1 cellular context compared by ENCODE assay signal in the genomic region with DNA sequence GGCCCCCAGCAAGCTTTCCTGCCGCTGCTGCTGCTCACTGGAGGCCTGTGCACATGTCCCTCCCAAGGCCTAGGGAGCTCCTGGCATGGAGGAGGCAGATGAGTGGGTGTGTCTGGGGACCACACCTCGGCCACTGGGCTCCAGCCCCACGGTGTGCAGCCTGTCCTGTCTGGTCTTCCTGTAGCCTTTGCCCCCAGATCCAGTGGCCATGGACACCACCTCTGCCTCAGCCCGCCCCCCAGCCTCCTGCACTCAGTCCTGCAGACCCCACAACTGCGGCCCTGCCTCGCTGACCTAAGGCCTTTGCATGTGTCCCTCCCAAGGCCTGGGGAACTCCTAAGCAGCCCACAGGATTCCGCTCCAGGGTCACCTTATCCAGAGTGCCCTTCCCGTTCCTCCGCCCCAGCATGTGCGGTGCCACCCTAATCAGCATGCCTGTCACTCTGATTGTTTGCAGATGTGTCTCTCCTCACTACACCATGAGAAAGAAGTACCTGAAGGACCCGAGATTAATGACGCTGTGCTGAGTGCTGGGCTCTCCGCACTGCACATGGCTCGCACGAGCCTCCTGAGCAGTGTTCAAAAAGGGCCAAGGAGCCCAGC.
TF ChIP-seq lines count a peak whose summit lies in the region.

No MANE protein-coding gene starts in this region.

TF ChIP-seq in WTC11, 78 proteins besides CTCF, POLR2A, EP300 and RAD21 (continued from another document):
- TF ChIP-seq, protein P1, sequence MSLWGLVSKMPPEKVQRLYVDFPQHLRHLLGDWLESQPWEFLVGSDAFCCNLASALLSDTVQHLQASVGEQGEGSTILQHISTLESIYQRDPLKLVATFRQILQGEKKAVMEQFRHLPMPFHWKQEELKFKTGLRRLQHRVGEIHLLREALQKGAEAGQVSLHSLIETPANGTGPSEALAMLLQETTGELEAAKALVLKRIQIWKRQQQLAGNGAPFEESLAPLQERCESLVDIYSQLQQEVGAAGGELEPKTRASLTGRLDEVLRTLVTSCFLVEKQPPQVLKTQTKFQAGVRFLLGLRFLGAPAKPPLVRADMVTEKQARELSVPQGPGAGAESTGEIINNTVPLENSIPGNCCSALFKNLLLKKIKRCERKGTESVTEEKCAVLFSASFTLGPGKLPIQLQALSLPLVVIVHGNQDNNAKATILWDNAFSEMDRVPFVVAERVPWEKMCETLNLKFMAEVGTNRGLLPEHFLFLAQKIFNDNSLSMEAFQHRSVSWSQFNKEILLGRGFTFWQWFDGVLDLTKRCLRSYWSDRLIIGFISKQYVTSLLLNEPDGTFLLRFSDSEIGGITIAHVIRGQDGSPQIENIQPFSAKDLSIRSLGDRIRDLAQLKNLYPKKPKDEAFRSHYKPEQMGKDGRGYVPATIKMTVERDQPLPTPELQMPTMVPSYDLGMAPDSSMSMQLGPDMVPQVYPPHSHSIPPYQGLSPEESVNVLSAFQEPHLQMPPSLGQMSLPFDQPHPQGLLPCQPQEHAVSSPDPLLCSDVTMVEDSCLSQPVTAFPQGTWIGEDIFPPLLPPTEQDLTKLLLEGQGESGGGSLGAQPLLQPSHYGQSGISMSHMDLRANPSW (CRISPR knock-in tag; conservative IDR thresholded peaks at IDR 0.05; ENCODE audit: low read depth): no peak
- no peak for TF ChIP-seq PRRX2 (CRISPR knock-in tag; IDR thresholded peaks at IDR 0.05)
- TF ChIP-seq FOXP1 (CRISPR knock-in tag; IDR thresholded peaks at IDR 0.05; ENCODE audit: borderline replicate concordance): no peak
- TF ChIP-seq, protein P2, sequence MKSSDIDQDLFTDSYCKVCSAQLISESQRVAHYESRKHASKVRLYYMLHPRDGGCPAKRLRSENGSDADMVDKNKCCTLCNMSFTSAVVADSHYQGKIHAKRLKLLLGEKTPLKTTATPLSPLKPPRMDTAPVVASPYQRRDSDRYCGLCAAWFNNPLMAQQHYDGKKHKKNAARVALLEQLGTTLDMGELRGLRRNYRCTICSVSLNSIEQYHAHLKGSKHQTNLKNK (CRISPR knock-in tag; IDR thresholded peaks at IDR 0.05): no peak
- TF ChIP-seq RORB (CRISPR knock-in tag; IDR thresholded peaks at IDR 0.05): no peak
- TF ChIP-seq SMAD4 (CRISPR knock-in tag; IDR thresholded peaks at IDR 0.05): no peak
